In the genomic region with DNA sequence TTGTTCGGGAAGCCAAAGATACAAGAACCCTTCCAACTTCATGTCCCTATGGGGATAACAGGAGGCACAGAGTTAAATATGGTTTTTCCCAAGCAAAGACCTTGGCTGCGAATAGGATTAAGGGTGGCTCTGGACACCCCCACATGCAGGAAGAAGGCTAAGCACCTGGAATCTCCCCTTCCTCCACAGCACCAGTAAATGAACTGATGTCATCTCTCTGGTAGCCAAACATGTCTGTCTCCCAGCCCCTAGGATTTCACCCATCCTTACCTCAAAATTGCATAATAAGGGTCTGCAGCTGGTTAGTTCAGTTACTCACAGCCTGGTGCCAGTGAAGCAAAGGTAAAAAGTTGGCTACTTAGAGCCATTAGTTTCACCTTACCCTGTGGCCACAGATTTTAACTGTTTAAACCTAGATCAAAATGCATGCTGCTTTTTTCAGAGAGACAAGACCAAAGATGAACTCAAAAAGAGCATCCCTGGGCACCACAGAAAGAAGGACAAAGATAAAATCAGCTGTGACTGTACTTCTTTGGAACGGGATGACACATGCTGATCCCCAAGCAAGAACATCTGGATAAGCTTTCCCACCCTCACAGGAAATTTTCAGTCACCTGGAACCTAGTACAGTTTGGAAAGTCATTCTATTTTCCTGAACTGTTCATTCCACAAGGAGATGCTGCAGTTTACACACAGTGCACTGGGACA, we compare ENCODE assay signal across 11 cellular contexts.
DNase-seq lines count a peak whose midpoint lies in the region; ATAC-seq and TF ChIP-seq lines count a peak whose summit lies in the region.
"Had no signal": no experiment of that assay in that cellular context is flagged by ENCODE, and none has a peak within 500 bp of the region (broad histone marks: within the 10 kb centered on the region; RNA-seq: fewer than 3 reads in every experiment).

No MANE protein-coding gene starts in this region.

- intact Hi-C loops in spleen (cut with DNase I; ENCODE audit: low total_unique reads): no loop called here

- POLR2A ChIA-PET in CD8-positive, alpha-beta memory T cell (lab: Charles Lee): no interaction called here

- H3K27me3 Mint-ChIP-seq in glutamatergic neuron (ENCODE audit: unreplicated experiment): peaks cover 6% of the 10 kb centered on the region
- H3K27me3 Mint-ChIP-seq in CD8-positive, alpha-beta memory T cell: peaks cover 9 to 21% of the 10 kb centered on the region in 2 donors

- peaks cover 24% of the 10 kb centered on the region for H3K4me1 Mint-ChIP-seq in glutamatergic neuron (ENCODE audit: low read depth, unreplicated experiment)
- H3K4me1 Mint-ChIP-seq in CD8-positive, alpha-beta memory T cell: no peaks in the 10 kb centered on the region

- CTCF ChIA-PET in CD8-positive, alpha-beta memory T cell (lab: Charles Lee): no interaction called here

- no peaks in the 10 kb centered on the region for H3K36me3 ChIP-seq in SJCRH30
- no peaks in the 10 kb centered on the region for H3K36me3 ChIP-seq in spleen
- H3K36me3 ChIP-seq in CD8-positive, alpha-beta memory T cell (ENCODE audit: insufficient read depth, low read length): no peaks in the 10 kb centered on the region

- WGBS in spleen, 5 donors: 59 to 77% (median 74%) methylated on average over 3 of the region's 3 CpGs

- peak overlapping the region; percentile 55 for H3K4me3 Mint-ChIP-seq in glutamatergic neuron (ENCODE audit: unreplicated experiment)
- H3K4me3 Mint-ChIP-seq in CD8-positive, alpha-beta memory T cell: no peak overlapping the region
- H3K4me3 Mint-ChIP-seq: activated CD4-positive, alpha-beta T cell treated with anti-CD3 and anti-CD28 coated beads, Interleukin-2, amount 10 ng/mL, durations not matched to agents 7 days and 5 days had no signal

- H3K9me3 ChIP-seq in SJCRH30 (replicated peaks) (no peaks in the 10 kb centered on the region), spleen (no peaks in the 10 kb centered on the region)
- no peaks in the 10 kb centered on the region for H3K9me3 ChIP-seq in CD8-positive, alpha-beta memory T cell (ENCODE audit: low read length)

- H3K27ac ChIP-seq in SJCRH30 (peak overlapping the region; percentile 93), spleen (peak overlapping the region in 6 of 8 donors; percentile 0 to 70 (median 55))
- no peak overlapping the region for H3K27ac ChIP-seq in CD8-positive, alpha-beta memory T cell (ENCODE audit: low read depth, low read length)

- no peak overlapping the region for H3K4me3 ChIP-seq in SJCRH30
- H3K4me3 ChIP-seq in spleen: no peak overlapping the region
- no peak overlapping the region for H3K4me3 ChIP-seq in CD8-positive, alpha-beta memory T cell (ENCODE audit: low read length)

- H3K27me3 ChIP-seq in SJCRH30: no peaks in the 10 kb centered on the region
- H3K27me3 ChIP-seq in spleen (replicated peaks in 1 of 7): peaks cover 0 to 3% (median 0%) of the 10 kb centered on the region in 7 donors
- H3K27me3 ChIP-seq in CD8-positive, alpha-beta memory T cell (ENCODE audit: insufficient read depth, low read length, poor library complexity, severe bottlenecking): no peaks in the 10 kb centered on the region

- H3K4me1 ChIP-seq in SJCRH30 (peaks cover 58% of the 10 kb centered on the region), spleen (peaks cover 9 to 48% (median 28%) of the 10 kb centered on the region in 6 donors)
- H3K4me1 ChIP-seq in CD8-positive, alpha-beta memory T cell (ENCODE audit: insufficient read depth, low read length): no peaks in the 10 kb centered on the region

- no peaks in the 10 kb centered on the region for H3K36me3 Mint-ChIP-seq in glutamatergic neuron (ENCODE audit: unreplicated experiment)
- no peaks in the 10 kb centered on the region for H3K36me3 Mint-ChIP-seq in CD8-positive, alpha-beta memory T cell

- peaks cover 9% of the 10 kb centered on the region for H3K9me3 Mint-ChIP-seq in glutamatergic neuron (ENCODE audit: unreplicated experiment)
- H3K9me3 Mint-ChIP-seq in CD8-positive, alpha-beta memory T cell: no peaks in the 10 kb centered on the region
- H3K9me3 Mint-ChIP-seq: activated CD4-positive, alpha-beta T cell treated with anti-CD3 and anti-CD28 coated beads, Interleukin-2, amount 10 ng/mL, durations not matched to agents 7 days and 5 days had no signal

- ATAC-seq in HG03442 (IDR thresholded peaks at IDR 0.05; ENCODE audit: unreplicated experiment): no peak

- DNase-seq in NCI-H82 (lab: John Stamatoyannopoulos, UW) (peak; percentile 60), NCI-H82 treated with DMSO at 0.1 percent for 48 hours (lab: John Stamatoyannopoulos, UW; ENCODE audit: unreplicated experiment) (no peak), SJCRH30 (peak; percentile 46 to 67), glutamatergic neuron (no peak), spleen (no peak), NCI-H2029 treated with DMSO at 0.1 percent for 48 hours (lab: John Stamatoyannopoulos, UW) (no peak)
- no peak for DNase-seq in CD8-positive, alpha-beta memory T cell
- DNase-seq: activated CD4-positive, alpha-beta T cell treated with anti-CD3 and anti-CD28 coated beads, Interleukin-2, amount 10 ng/mL, durations not matched to agents 7 days and 5 days; NCI-H1048; stimulated activated CD4-positive, alpha-beta T cell treated with anti-CD3 and anti-CD28 coated beads, Interleukin-2, amount 100 ng/mL, for 48 hours had no signal

- H3K27ac Mint-ChIP-seq in glutamatergic neuron (ENCODE audit: unreplicated experiment): peak overlapping the region; percentile 97
- no peak overlapping the region for H3K27ac Mint-ChIP-seq in CD8-positive, alpha-beta memory T cell
- H3K27ac Mint-ChIP-seq: activated CD4-positive, alpha-beta T cell treated with anti-CD3 and anti-CD28 coated beads, Interleukin-2, amount 10 ng/mL, durations not matched to agents 7 days and 5 days had no signal

- TF ChIP-seq CTCF in glutamatergic neuron (IDR thresholded peaks at IDR 0.05; ENCODE audit: partially characterized antibody, unreplicated experiment) (no peak), spleen (IDR thresholded peaks at IDR 0.05 in 8 of 11, conservative IDR thresholded peaks at IDR 0.05 in 3 of 11) (no peak)

- no peak for TF ChIP-seq POLR2A in spleen (IDR thresholded peaks at IDR 0.05)

Comparison
In these comparisons a context has a peak if more than half of its experiments do, and no peak if none do; other contexts are left out.
1. DNase-seq: peak in NCI-H82 (single experiment) and SJCRH30 (2 of 2); none in NCI-H82 treated with DMSO at 0.1 percent for 48 hours (single experiment), glutamatergic neuron (single experiment), spleen (single experiment), NCI-H2029 treated with DMSO at 0.1 percent for 48 hours (single experiment) and CD8-positive, alpha-beta memory T cell (0 of 5).